ENCODE assay signal across 1 cellular context in genomic region chr1:37622131-37622530, GRCh38.
TF ChIP-seq lines count a peak whose summit lies in the region.

No MANE protein-coding gene starts in this region.

TF ChIP-seq in K562, 482 proteins besides CTCF, POLR2A, EP300 and RAD21:
- TF ChIP-seq, protein P1, sequence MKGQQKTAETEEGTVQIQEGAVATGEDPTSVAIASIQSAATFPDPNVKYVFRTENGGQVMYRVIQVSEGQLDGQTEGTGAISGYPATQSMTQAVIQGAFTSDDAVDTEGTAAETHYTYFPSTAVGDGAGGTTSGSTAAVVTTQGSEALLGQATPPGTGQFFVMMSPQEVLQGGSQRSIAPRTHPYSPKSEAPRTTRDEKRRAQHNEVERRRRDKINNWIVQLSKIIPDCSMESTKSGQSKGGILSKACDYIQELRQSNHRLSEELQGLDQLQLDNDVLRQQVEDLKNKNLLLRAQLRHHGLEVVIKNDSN (CRISPR knock-in tag; IDR thresholded peaks at IDR 0.05) = 0 out of 2 replicates have a peak, but pooled peaks have one; percentile 22
- TF ChIP-seq SFPQ (IDR thresholded peaks at IDR 0.05; ENCODE audit: low read depth, low read length) (no peak), YY1 (IDR thresholded peaks at IDR 0.05; ENCODE audit: borderline replicate concordance in 1 of 3, control insufficient read depth in 1 of 3, extremely low read depth in 1 of 3, insufficient read depth in 3 of 3, insufficient read length in 1 of 3, insufficient replicate concordance in 2 of 3, low read depth in 1 of 3, low read length in 2 of 3) (peak in 1 of 3 experiments; percentile 64), ZFP1 (CRISPR knock-in tag; IDR thresholded peaks at IDR 0.05) (no peak)
